Comparison of ENCODE assay signal across 24 cellular contexts in the genomic region with DNA sequence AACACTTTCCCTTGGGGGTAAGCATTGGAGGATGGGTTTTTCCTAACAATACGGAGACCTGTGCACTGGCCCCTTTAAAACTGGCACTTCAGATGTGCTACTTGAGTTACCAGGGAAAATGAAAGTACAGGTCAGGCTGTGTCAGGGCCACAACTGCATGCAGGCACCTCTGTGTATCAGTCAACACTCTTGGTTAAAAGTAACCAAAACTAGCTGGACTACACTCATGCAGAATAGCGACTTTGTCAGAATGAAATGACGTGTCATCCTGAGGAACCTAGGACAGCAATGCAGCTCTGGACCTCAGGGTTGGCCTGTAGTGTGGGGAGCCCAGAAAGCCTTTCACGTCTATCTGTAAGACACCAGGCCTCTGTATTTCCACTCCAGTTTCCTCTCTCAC. TPM values are rescaled to one million over a fixed set of nuclear protein-coding genes. Genes with fewer than 3 reads are reported as not detected.
A peak's percentile ranks its signal among the peaks of the same experiment; 100 is the strongest.
DNase-seq lines count a peak whose midpoint lies in the region; ATAC-seq, FAIRE-seq and TF ChIP-seq lines count a peak whose summit lies in the region.
"Had no signal": no experiment of that assay in that cellular context is flagged by ENCODE, and none has a peak within 500 bp of the region (broad histone marks: within the 10 kb centered on the region; RNA-seq: fewer than 3 reads in every experiment).

No MANE protein-coding gene starts in this region.

- H3K9me1 ChIP-seq in K562 (ENCODE audit: control insufficient read depth, insufficient read depth, low read length), result no peaks in the 10 kb centered on the region

- H3K27me3 Mint-ChIP-seq in MCF 10A (ENCODE audit: insufficient read depth, unreplicated experiment), result no peaks in the 10 kb centered on the region
- H3K27me3 Mint-ChIP-seq: activated naive CD8-positive, alpha-beta T cell; memory B cell; naive B cell had no signal

- peak; percentile 6 for DNase-seq in activated CD4-positive, alpha-beta T cell treated with anti-CD3 and anti-CD28 coated beads for 48 hours
- no peak for DNase-seq in activated CD4-positive, alpha-beta T cell treated with anti-CD3 and anti-CD28 coated beads, Interleukin-2, amount 50 U/mL, for 1 hour
- DNase-seq in K562 (ENCODE audit: extremely low read depth in 1 of 4, low spot score in 3 of 4) (no peak), gastrocnemius medialis (peak in 1 of 2 donors; percentile 21), MCF 10A (ENCODE audit: unreplicated experiment) (no peak), prostate gland (ENCODE audit: low spot score) (no peak)
- DNase-seq: activated CD4-positive, alpha-beta T cell treated with anti-CD3 and anti-CD28 coated beads, Interleukin-2, amount 50 U/mL, for 4 hours; activated T-cell treated with anti-CD3 and anti-CD28 coated beads, Interleukin-2, amount 50 U/mL, for 72 hours; body of pancreas; naive B cell; NCI-H1930; NCI-H446 treated with DMSO at 0.1 percent for 48 hours; pancreas; stimulated activated CD4-positive, alpha-beta T cell treated with anti-CD3 and anti-CD28 coated beads, Interleukin-4, amount 100 ng/mL, for 1 hour had no signal

- TF ChIP-seq POLR2A in K562 (conservative IDR thresholded peaks at IDR 0.05) (no peak), gastrocnemius medialis (IDR thresholded peaks at IDR 0.05) (no peak), prostate gland (IDR thresholded peaks at IDR 0.05) (no peak)

- in situ Hi-C loops in K562 (cut with MboI), result no loop called here
- in situ Hi-C loops in gastrocnemius medialis (cut with MboI; ENCODE audit: low sequenced_read_pairs in 4 of 4), result loop anchor here in 2 of 4 donors (10.0 to 25.0 kb wide), 2 partner anchors 254 to 256 kb away; no protein-coding TSS in a partner anchor

- peaks cover 97% of the 10 kb centered on the region for H3K36me3 ChIP-seq in K562 (ENCODE audit: control insufficient read depth, insufficient read depth, low read length)
- H3K36me3 ChIP-seq in gastrocnemius medialis, result peaks cover 0 to 5% of the 10 kb centered on the region in 2 donors
- H3K36me3 ChIP-seq in prostate gland, result no peaks in the 10 kb centered on the region
- H3K36me3 ChIP-seq: pancreas had no signal

- 84% methylated on average over 4 of the region's 4 CpGs for WGBS in K562 (ENCODE audit: insufficient coverage, low coverage, missing lambda C conversion rate)
- WGBS in prostate gland, result 81% methylated on average over 4 of the region's 4 CpGs

- no peaks in the 10 kb centered on the region for H3K27me3 ChIP-seq in K562 (ENCODE audit: control insufficient read depth in 2 of 2, insufficient read depth in 2 of 2, low read length in 2 of 2)
- H3K27me3 ChIP-seq in gastrocnemius medialis, result no peaks in the 10 kb centered on the region
- H3K27me3 ChIP-seq in prostate gland (replicated peaks; ENCODE audit: insufficient read depth), result no peaks in the 10 kb centered on the region
- H3K27me3 ChIP-seq: body of pancreas, hepatocyte, pancreas had no signal

- no peak for TF ChIP-seq CTCF in K562 (IDR thresholded peaks at IDR 0.05 in 2 of 3, conservative IDR thresholded peaks at IDR 0.05 in 1 of 3; ENCODE audit: insufficient read depth in 2 of 3, low read depth in 1 of 3, low read length in 3 of 3)
- no peak for TF ChIP-seq CTCF in gastrocnemius medialis (IDR thresholded peaks at IDR 0.05 in 4 of 5, conservative IDR thresholded peaks at IDR 0.05 in 1 of 5)
- no peak for TF ChIP-seq CTCF in MCF 10A (IDR thresholded peaks at IDR 0.05; ENCODE audit: unreplicated experiment)
- no peak for TF ChIP-seq CTCF in prostate gland (IDR thresholded peaks at IDR 0.05)

- peaks cover 23% of the 10 kb centered on the region for H3K36me3 Mint-ChIP-seq in MCF 10A (ENCODE audit: insufficient read depth, unreplicated experiment)
- H3K36me3 Mint-ChIP-seq: activated naive CD8-positive, alpha-beta T cell; memory B cell; naive B cell had no signal

- H3K4me2 ChIP-seq in K562 (ENCODE audit: insufficient read depth, low read length), result no peak overlapping the region
- H3K4me2 ChIP-seq: hepatocyte had no signal

- no peak overlapping the region for H3K9ac ChIP-seq in K562 (ENCODE audit: insufficient read depth in 1 of 2, low read depth in 2 of 2, low read length in 2 of 2)

- BruUV-seq in K562 (replicated peaks; lab: Mats Ljungman, UMichigan), result no TSS peak
- no TSS peak for BruUV-seq in MCF 10A (replicated peaks; lab: Mats Ljungman, UMichigan)

- CTCF ChIA-PET in K562 (lab: Yijun Ruan, JAX; ENCODE audit: low intra/inter-chr PET ratio), result interaction anchor here (1.1 to 5.5 kb wide), 2 partner anchors 101 to 126 kb away, joined by 7 to 80 read pairs; no protein-coding TSS in a partner anchor
- CTCF ChIA-PET in MCF 10A (lab: Yijun Ruan, JAX), result interaction anchor here (0.6 to 11.7 kb wide), 7 partner anchors 92 to 250 kb away, joined by 3 to 179 read pairs (median 3); no protein-coding TSS in a partner anchor

- H3K4me3 Mint-ChIP-seq in MCF 10A (ENCODE audit: unreplicated experiment), result no peak overlapping the region
- H3K4me3 Mint-ChIP-seq: activated naive CD8-positive, alpha-beta T cell; activated T-cell treated with anti-CD3 and anti-CD28 coated beads, Interleukin-2, amount 50 U/mL, for 72 hours; memory B cell; naive B cell had no signal

- H3K9me3 Mint-ChIP-seq in MCF 10A (ENCODE audit: unreplicated experiment), result no peaks in the 10 kb centered on the region
- H3K9me3 Mint-ChIP-seq: activated T-cell treated with anti-CD3 and anti-CD28 coated beads, Interleukin-2, amount 50 U/mL, for 72 hours; memory B cell; naive B cell had no signal

- no peaks in the 10 kb centered on the region for H3K9me3 ChIP-seq in K562 (replicated peaks; ENCODE audit: control insufficient read depth, insufficient read depth, low read depth, low read length)
- H3K9me3 ChIP-seq in gastrocnemius medialis, result no peaks in the 10 kb centered on the region
- H3K9me3 ChIP-seq in prostate gland, result no peaks in the 10 kb centered on the region
- H3K9me3 ChIP-seq: body of pancreas, pancreas had no signal

- H3K4me3 ChIP-seq in K562, result no peak overlapping the region
- H3K4me3 ChIP-seq in gastrocnemius medialis, result no peak overlapping the region
- H3K4me3 ChIP-seq in prostate gland, result no peak overlapping the region
- H3K4me3 ChIP-seq: body of pancreas, hepatocyte, pancreas, skin epidermis had no signal

- H3K27ac Mint-ChIP-seq in MCF 10A (ENCODE audit: low read depth, unreplicated experiment), result no peak overlapping the region
- H3K27ac Mint-ChIP-seq: activated naive CD8-positive, alpha-beta T cell; activated T-cell treated with anti-CD3 and anti-CD28 coated beads, Interleukin-2, amount 50 U/mL, for 72 hours; memory B cell had no signal

- H3K4me1 Mint-ChIP-seq in MCF 10A (ENCODE audit: insufficient read depth, unreplicated experiment), result no peaks in the 10 kb centered on the region
- H3K4me1 Mint-ChIP-seq: memory B cell, naive B cell had no signal

- no peak overlapping the region for H2AFZ ChIP-seq in K562 (ENCODE audit: low read depth, low read length)
- H2AFZ ChIP-seq: hepatocyte had no signal

- no peaks in the 10 kb centered on the region for H3K4me1 ChIP-seq in K562 (replicated peaks in 1 of 2; ENCODE audit: control insufficient read depth in 2 of 2, insufficient read depth in 2 of 2, low read length in 2 of 2)
- H3K4me1 ChIP-seq in gastrocnemius medialis, result peaks cover 37 to 40% of the 10 kb centered on the region in 2 donors
- H3K4me1 ChIP-seq in prostate gland (replicated peaks), result no peaks in the 10 kb centered on the region
- H3K4me1 ChIP-seq: body of pancreas, pancreas had no signal

- H3K79me2 ChIP-seq in K562 (ENCODE audit: control insufficient read depth, insufficient read depth, low read length), result no peaks in the 10 kb centered on the region
- H3K79me2 ChIP-seq: hepatocyte had no signal

- no peaks in the 10 kb centered on the region for H4K20me1 ChIP-seq in K562 (replicated peaks; ENCODE audit: control insufficient read depth, insufficient read depth, low read length)

- TF ChIP-seq RAD21 in K562 (CRISPR knock-in tag; conservative IDR thresholded peaks at IDR 0.05 in 1 of 2, IDR thresholded peaks at IDR 0.05 in 1 of 2), result no peak

- intact Hi-C loops in K562 (cut with micrococcal nuclease) (no loop called here), gastrocnemius medialis (cut with DNase I; ENCODE audit: low total_unique reads) (no loop called here), MCF 10A (cut with micrococcal nuclease) (no loop called here), prostate gland (cut with DNase I) (loop anchor here (5.0 kb wide), 1 partner anchor 246 kb away; no protein-coding TSS in a partner anchor)

- no peak overlapping the region for H3K27ac ChIP-seq in K562 (ENCODE audit: extremely low read depth, low read depth, low read length)
- peak overlapping the region in 3 of 4 donors; percentile 6 to 77 (median 75) for H3K27ac ChIP-seq in gastrocnemius medialis
- no peak overlapping the region for H3K27ac ChIP-seq in prostate gland
- H3K27ac ChIP-seq: 22Rv1, body of pancreas, hepatocyte, pancreas had no signal

- peak; percentile 75 for ATAC-seq in GM21723 (IDR thresholded peaks at IDR 0.05; ENCODE audit: unreplicated experiment)
- no peak for ATAC-seq in K562
- ATAC-seq in gastrocnemius medialis, result peak in 1 of 2 donors; percentile 75
- no peak for ATAC-seq in GM21390 (IDR thresholded peaks at IDR 0.05; ENCODE audit: unreplicated experiment)
- ATAC-seq: body of pancreas had no signal

- no peak for FAIRE-seq in K562 (lab: Jason Lieb, UNC)
- FAIRE-seq: endothelial cell of umbilical vein, islet of Langerhans, pancreas, urothelium cell line had no signal

- no peak for TF ChIP-seq EP300 in K562 (IDR thresholded peaks at IDR 0.05; ENCODE audit: low read length)

- POLR2A ChIA-PET in K562 (lab: Yijun Ruan, JAX), result interaction anchor here (1.2 to 1.9 kb wide), 4 partner anchors 19 to 100 kb away, joined by 3 to 5 read pairs (median 4); no protein-coding TSS in a partner anchor
- POLR2A ChIA-PET in MCF 10A (lab: Yijun Ruan, JAX), result interaction anchor here (1.2 to 1.6 kb wide), 4 partner anchors 30 to 244 kb away, joined by 3 to 6 read pairs (median 3); a partner anchor contains a TSS

RNA-seq across cellular contexts. Expression of a gene that starts 33.8 kb away (rescaled TPM):
- 1.4 and 1.6 TPM in 2 replicates for total RNA-seq in K562 (2011; cell fraction: chromatin; rRNA removed; ENCODE audit: low replicate concordance)
- total RNA-seq in K562 (2011; cell fraction: nucleolus; rRNA removed), result 1.4 TPM in 1 of 2 replicates, not detected in the other
- 1.5 TPM in 1 of 2 replicates, not detected in the other for total RNA-seq in K562 (2011; cell fraction: nucleoplasm; rRNA removed)
- total RNA-seq in K562 (2014; rRNA removed), result 0.37 TPM in 1 of 2 replicates, not detected in the other
- 1.1 and 1.4 TPM in 2 replicates for total RNA-seq in K562 (2014; rRNA removed; fragmentation: Illumina TruSeq; extraction: Trizol)
- total RNA-seq in K562 (2015; rRNA removed; fragmentation: Illumina TruSeq; extraction: Trizol), result 0.62 and 1.7 TPM in 2 replicates
- total RNA-seq in K562 (2021), result 0.58 and 1.5 TPM in 2 replicates
- 1.3 and 1.5 TPM in 2 replicates for polyA plus RNA-seq in K562 (2011; rRNA removed)
- polyA plus RNA-seq in K562 (2011; cell fraction: cytosol; rRNA removed), result 0.13 and 0.94 TPM in 2 replicates
- 5.4 and 7.6 TPM in 2 replicates for polyA plus RNA-seq in K562 (2011; cell fraction: nucleus; rRNA removed)
- 1.9 and 2.1 TPM in 2 replicates for polyA plus RNA-seq in K562 (2012)
- 1.4 and 1.5 TPM in 2 replicates for polyA plus RNA-seq in K562 (2014; fragmentation: Illumina TruSeq; extraction: Trizol)
- under 1 TPM; 0.59 to 0.73 TPM for polyA plus RNA-seq in K562 (2014; fragmentation: Nextera tagmentation; extraction: Ambion mirVana)
- 1.8 TPM in 2 replicates for polyA plus RNA-seq in K562 (2014; rRNA removed)
- polyA minus RNA-seq in K562 (2011; rRNA and poly(A)+ RNA removed), result 1.5 TPM in 1 of 2 replicates, not detected in the other
- polyA minus RNA-seq in K562 (2011; cell fraction: cytosol; rRNA and poly(A)+ RNA removed), result not detected in 2 replicates
- 0.78 TPM in 1 of 2 replicates, not detected in the other for polyA minus RNA-seq in K562 (2011; cell fraction: nucleus; rRNA and poly(A)+ RNA removed)
- total RNA-seq in gastrocnemius medialis, result not detected
- 12.4 and 17.1 TPM in 2 replicates for total RNA-seq in MCF 10A (2022)
- total RNA-seq in prostate gland, result 1 to 10 TPM in 1 of 2 donors, under 1 TPM in 1; 0.59 to 6.6 TPM
- total RNA-seq: hepatocyte had no signal
- polyA plus RNA-seq: endothelial cell of umbilical vein had no signal

RNA-seq across cellular contexts. Expression of a gene that starts 34.3 kb away (rescaled TPM):
- 202 and 262 TPM in 2 replicates for total RNA-seq in K562 (2011; cell fraction: chromatin; rRNA removed; ENCODE audit: low replicate concordance)
- total RNA-seq in K562 (2011; cell fraction: nucleolus; rRNA removed), result 90.7 and 112 TPM in 2 replicates
- total RNA-seq in K562 (2011; cell fraction: nucleoplasm; rRNA removed), result 109 and 122 TPM in 2 replicates
- total RNA-seq in K562 (2014; rRNA removed) (38.5 and 39.8 TPM in 2 replicates), K562 (2014; rRNA removed; fragmentation: Illumina TruSeq; extraction: Trizol) (40.8 and 41.7 TPM in 2 replicates), K562 (2015; rRNA removed; fragmentation: Illumina TruSeq; extraction: Trizol) (52.4 and 54.7 TPM in 2 replicates), K562 (2021) (50.3 and 56.3 TPM in 2 replicates), gastrocnemius medialis (10 to 100 TPM; 14.3 to 43.9 (median 24.7) TPM), MCF 10A (2022) (6.3 and 18.3 TPM in 2 replicates), prostate gland (1 to 10 TPM; 1.1 to 5.5 TPM)
- polyA plus RNA-seq in K562 (2011; rRNA removed) (81.8 and 104 TPM in 2 replicates), K562 (2014; fragmentation: Illumina TruSeq; extraction: Trizol) (42.3 TPM in 2 replicates), K562 (2014; fragmentation: Nextera tagmentation; extraction: Ambion mirVana) (10 to 100 TPM; 10.1 to 13.8 TPM), K562 (2014; rRNA removed) (52.9 and 55.1 TPM in 2 replicates)
- polyA plus RNA-seq in K562 (2011; cell fraction: cytosol; rRNA removed), result 27.2 and 41.8 TPM in 2 replicates
- polyA plus RNA-seq in K562 (2011; cell fraction: nucleus; rRNA removed), result 388 and 426 TPM in 2 replicates
- 46.1 and 56.3 TPM in 2 replicates for polyA plus RNA-seq in K562 (2012)
- polyA minus RNA-seq in K562 (2011; rRNA and poly(A)+ RNA removed), result 62.4 and 66.1 TPM in 2 replicates
- 32.6 and 37.9 TPM in 2 replicates for polyA minus RNA-seq in K562 (2011; cell fraction: cytosol; rRNA and poly(A)+ RNA removed)
- polyA minus RNA-seq in K562 (2011; cell fraction: nucleus; rRNA and poly(A)+ RNA removed), result 79.6 and 139 TPM in 2 replicates

Comparison
In these comparisons a context has a peak if more than half of its experiments do, and no peak if none do; other contexts are left out.
1. H3K27ac ChIP-seq: peak in gastrocnemius medialis (3 of 4); none in K562 (single experiment) and prostate gland (0 of 2).